19 cellular contexts compared by ENCODE assay signal in genomic region chr17:3885271-3885670, GRCh38. TPM values are rescaled to one million over a fixed set of nuclear protein-coding genes. Genes with fewer than 3 reads are reported as not detected.
DNase-seq lines count a peak whose midpoint lies in the region; ATAC-seq and TF ChIP-seq lines count a peak whose summit lies in the region.
"Had no signal": no experiment of that assay in that cellular context is flagged by ENCODE, and none has a peak within 500 bp of the region (broad histone marks: within the 10 kb centered on the region; RNA-seq: fewer than 3 reads in every experiment).

No MANE protein-coding gene starts in this region.

- no peaks in the 10 kb centered on the region for H3K36me3 Mint-ChIP-seq in osteocyte (ENCODE audit: unreplicated experiment)

- H3K27me3 ChIP-seq in neutrophil, result no peaks in the 10 kb centered on the region
- H3K27me3 ChIP-seq: Peyer's patch had no signal

- peak overlapping the region; percentile 95 for H3K27ac ChIP-seq in neutrophil

- H3K36me3 ChIP-seq in neutrophil, result peaks cover 42% of the 10 kb centered on the region

- H3K9me3 ChIP-seq in neutrophil, result no peaks in the 10 kb centered on the region
- H3K9me3 ChIP-seq: Peyer's patch had no signal

- H3K27me3 Mint-ChIP-seq in osteocyte (ENCODE audit: unreplicated experiment), result no peaks in the 10 kb centered on the region
- H3K27me3 Mint-ChIP-seq: CD4-positive, alpha-beta T cell had no signal

- H3K4me3 ChIP-seq in neutrophil (ENCODE audit: low read depth in 1 of 2, low read length in 1 of 2), result no peak overlapping the region
- H3K4me3 ChIP-seq: Peyer's patch had no signal

- H3K27ac Mint-ChIP-seq in osteocyte (ENCODE audit: unreplicated experiment), result no peak overlapping the region

- no peaks in the 10 kb centered on the region for H3K9me3 Mint-ChIP-seq in osteocyte (ENCODE audit: unreplicated experiment)
- H3K9me3 Mint-ChIP-seq: CD4-positive, alpha-beta T cell had no signal

- H3K4me1 Mint-ChIP-seq in osteocyte (ENCODE audit: unreplicated experiment), result peaks cover 33% of the 10 kb centered on the region

- H3K4me1 ChIP-seq in neutrophil (ENCODE audit: control insufficient read depth in 1 of 2, insufficient read depth in 1 of 2, low read depth in 1 of 2, low read length in 1 of 2), result peaks cover 34 to 54% of the 10 kb centered on the region in 2 experiments

- DNase-seq in DMS 273 (lab: John Stamatoyannopoulos, UW; ENCODE audit: unreplicated experiment) (peak; percentile 86), NCI-H446 (lab: John Stamatoyannopoulos, UW) (peak; percentile 61 to 94), brain pericyte (ENCODE audit: low read depth, low spot score) (peak; percentile 41), SHP77 (lab: John Stamatoyannopoulos, UW) (no peak), osteocyte (ENCODE audit: extremely low spot score, unreplicated experiment) (no peak), NCI-H2081 (lab: John Stamatoyannopoulos, UW) (no peak)
- DNase-seq: AML-193; Calu3; CD4-positive, alpha-beta T cell; DMS79 treated with DMSO at 0.1 percent for 48 hours; Kasumi-1; NCI-H187 treated with DMSO at 0.1 percent for 48 hours; NCI-H2171; NCI-H510A treated with DMSO at 0.1 percent for 48 hours; Peyer's patch; SHP77 treated with DMSO at 0.1 percent for 48 hours had no signal

- no peak for TF ChIP-seq CTCF in neutrophil (IDR thresholded peaks at IDR 0.05)
- TF ChIP-seq CTCF in osteocyte (IDR thresholded peaks at IDR 0.05), result no peak

- no peak overlapping the region for H3K4me3 Mint-ChIP-seq in osteocyte (ENCODE audit: unreplicated experiment)
- H3K4me3 Mint-ChIP-seq: CD4-positive, alpha-beta T cell had no signal

- no peak for ATAC-seq in GM21367 (IDR thresholded peaks at IDR 0.05; ENCODE audit: unreplicated experiment)

RNA-seq across cellular contexts. Expression of gene CAMKK1, which starts 7.6 kb away (rescaled TPM):
- total RNA-seq in osteocyte, result 1.3 and 1.8 TPM in 2 replicates

RNA-seq across cellular contexts. Expression of gene P2RX1, which starts 31.0 kb away (rescaled TPM):
- total RNA-seq in osteocyte, result not detected in 2 replicates
- total RNA-seq: Calu3, H4 had no signal

RNA-seq across cellular contexts. Expression of gene NCBP3, which starts 39.2 kb away (rescaled TPM):
- total RNA-seq in osteocyte, result 44.4 and 45.8 TPM in 2 replicates

Comparison
In these comparisons a context has a peak if more than half of its experiments do, and no peak if none do; other contexts are left out.
1. DNase-seq: peak in DMS 273 (single experiment), NCI-H446 (2 of 2) and brain pericyte (single experiment); none in SHP77 (0 of 2), osteocyte (single experiment) and NCI-H2081 (0 of 2).